ENCODE assay signal across 1 cellular context in the genomic region with DNA sequence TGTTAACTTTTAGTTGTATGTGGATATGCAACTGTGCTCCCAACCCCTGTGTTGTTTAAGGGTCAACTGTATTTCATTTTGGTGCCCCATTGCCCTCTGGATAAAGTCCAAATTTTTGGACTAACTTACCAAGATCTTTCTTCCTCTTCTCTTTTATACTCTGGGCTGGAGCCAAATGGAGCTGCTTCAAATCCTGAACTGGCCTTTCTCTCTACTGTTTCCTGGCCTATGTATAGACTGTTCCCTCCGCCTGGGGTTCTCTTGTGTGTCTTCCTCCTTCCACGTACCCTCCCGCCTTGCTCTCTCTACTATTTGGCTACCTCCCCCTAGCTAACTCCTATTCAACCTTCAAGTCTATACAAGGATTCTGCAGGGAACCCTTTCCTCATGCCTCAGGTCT.
TF ChIP-seq lines count a peak whose summit lies in the region.

No MANE protein-coding gene starts in this region.

TF ChIP-seq in GM23338, 12 proteins besides CTCF, POLR2A, EP300 and RAD21 (continued from another document):
- TF ChIP-seq, protein P1, sequence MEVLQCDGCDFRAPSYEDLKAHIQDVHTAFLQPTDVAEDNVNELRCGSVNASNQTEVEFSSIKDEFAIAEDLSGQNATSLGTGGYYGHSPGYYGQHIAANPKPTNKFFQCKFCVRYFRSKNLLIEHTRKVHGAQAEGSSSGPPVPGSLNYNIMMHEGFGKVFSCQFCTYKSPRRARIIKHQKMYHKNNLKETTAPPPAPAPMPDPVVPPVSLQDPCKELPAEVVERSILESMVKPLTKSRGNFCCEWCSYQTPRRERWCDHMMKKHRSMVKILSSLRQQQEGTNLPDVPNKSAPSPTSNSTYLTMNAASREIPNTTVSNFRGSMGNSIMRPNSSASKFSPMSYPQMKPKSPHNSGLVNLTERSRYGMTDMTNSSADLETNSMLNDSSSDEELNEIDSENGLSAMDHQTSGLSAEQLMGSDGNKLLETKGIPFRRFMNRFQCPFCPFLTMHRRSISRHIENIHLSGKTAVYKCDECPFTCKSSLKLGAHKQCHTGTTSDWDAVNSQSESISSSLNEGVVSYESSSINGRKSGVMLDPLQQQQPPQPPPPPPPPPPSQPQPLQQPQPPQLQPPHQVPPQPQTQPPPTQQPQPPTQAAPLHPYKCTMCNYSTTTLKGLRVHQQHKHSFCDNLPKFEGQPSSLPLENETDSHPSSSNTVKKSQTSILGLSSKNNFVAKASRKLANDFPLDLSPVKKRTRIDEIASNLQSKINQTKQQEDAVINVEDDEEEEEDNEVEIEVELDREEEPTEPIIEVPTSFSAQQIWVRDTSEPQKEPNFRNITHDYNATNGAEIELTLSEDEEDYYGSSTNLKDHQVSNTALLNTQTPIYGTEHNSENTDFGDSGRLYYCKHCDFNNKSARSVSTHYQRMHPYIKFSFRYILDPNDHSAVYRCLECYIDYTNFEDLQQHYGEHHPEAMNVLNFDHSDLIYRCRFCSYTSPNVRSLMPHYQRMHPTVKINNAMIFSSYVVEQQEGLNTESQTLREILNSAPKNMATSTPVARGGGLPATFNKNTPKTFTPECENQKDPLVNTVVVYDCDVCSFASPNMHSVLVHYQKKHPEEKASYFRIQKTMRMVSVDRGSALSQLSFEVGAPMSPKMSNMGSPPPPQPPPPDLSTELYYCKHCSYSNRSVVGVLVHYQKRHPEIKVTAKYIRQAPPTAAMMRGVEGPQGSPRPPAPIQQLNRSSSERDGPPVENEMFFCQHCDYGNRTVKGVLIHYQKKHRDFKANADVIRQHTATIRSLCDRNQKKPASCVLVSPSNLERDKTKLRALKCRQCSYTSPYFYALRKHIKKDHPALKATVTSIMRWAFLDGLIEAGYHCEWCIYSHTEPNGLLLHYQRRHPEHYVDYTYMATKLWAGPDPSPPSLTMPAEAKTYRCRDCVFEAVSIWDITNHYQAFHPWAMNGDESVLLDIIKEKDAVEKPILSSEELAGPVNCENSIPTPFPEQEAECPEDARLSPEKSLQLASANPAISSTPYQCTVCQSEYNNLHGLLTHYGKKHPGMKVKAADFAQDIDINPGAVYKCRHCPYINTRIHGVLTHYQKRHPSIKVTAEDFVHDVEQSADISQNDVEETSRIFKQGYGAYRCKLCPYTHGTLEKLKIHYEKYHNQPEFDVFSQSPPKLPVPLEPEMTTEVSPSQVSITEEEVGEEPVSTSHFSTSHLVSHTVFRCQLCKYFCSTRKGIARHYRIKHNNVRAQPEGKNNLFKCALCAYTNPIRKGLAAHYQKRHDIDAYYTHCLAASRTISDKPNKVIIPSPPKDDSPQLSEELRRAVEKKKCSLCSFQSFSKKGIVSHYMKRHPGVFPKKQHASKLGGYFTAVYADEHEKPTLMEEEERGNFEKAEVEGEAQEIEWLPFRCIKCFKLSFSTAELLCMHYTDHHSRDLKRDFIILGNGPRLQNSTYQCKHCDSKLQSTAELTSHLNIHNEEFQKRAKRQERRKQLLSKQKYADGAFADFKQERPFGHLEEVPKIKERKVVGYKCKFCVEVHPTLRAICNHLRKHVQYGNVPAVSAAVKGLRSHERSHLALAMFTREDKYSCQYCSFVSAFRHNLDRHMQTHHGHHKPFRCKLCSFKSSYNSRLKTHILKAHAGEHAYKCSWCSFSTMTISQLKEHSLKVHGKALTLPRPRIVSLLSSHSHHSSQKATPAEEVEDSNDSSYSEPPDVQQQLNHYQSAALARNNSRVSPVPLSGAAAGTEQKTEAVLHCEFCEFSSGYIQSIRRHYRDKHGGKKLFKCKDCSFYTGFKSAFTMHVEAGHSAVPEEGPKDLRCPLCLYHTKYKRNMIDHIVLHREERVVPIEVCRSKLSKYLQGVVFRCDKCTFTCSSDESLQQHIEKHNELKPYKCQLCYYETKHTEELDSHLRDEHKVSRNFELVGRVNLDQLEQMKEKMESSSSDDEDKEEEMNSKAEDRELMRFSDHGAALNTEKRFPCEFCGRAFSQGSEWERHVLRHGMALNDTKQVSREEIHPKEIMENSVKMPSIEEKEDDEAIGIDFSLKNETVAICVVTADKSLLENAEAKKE (CRISPR knock-in tag; IDR thresholded peaks at IDR 0.05), result no peak
- TF ChIP-seq POLR2AphosphoS5 (IDR thresholded peaks at IDR 0.05; ENCODE audit: low read depth) (no peak), CREB1 (CRISPR knock-in tag; IDR thresholded peaks at IDR 0.05; ENCODE audit: low read depth) (no peak), EZH2 (IDR thresholded peaks at IDR 0.05; ENCODE audit: low read depth, unreplicated experiment) (no peak), REST (IDR thresholded peaks at IDR 0.05; ENCODE audit: unreplicated experiment) (no peak), ZNF114 (CRISPR knock-in tag; IDR thresholded peaks at IDR 0.05) (no peak)
